In the genomic region with DNA sequence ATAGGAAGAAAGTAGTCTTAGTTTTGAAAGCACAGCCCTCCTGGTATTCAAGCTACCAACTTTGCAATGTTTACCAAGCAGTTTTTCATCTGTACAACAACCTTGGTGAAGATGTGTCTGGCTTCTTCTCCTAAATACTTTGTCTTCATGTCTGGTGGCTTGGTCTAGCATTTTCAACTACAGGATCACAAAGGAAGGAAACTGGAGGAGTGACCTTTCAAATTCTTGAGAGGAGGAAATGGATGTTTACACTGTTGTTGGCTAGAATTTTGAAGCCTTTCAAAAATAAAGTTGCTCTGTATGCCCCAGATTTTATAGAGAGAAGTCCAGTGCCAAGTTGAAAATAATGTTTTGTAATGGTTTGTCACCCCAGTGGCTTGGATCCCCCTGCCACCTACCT, we compare ENCODE assay signal across 15 cellular contexts. TPM values are rescaled to one million over a fixed set of nuclear protein-coding genes. Genes with fewer than 3 reads are reported as not detected.
DNase-seq lines count a peak whose midpoint lies in the region; ATAC-seq, FAIRE-seq and TF ChIP-seq lines count a peak whose summit lies in the region.
"Had no signal": no experiment of that assay in that cellular context is flagged by ENCODE, and none has a peak within 500 bp of the region (broad histone marks: within the 10 kb centered on the region; RNA-seq: fewer than 3 reads in every experiment).

No MANE protein-coding gene starts in this region.

- TF ChIP-seq EP300 in stomach (IDR thresholded peaks at IDR 0.05): no peak

- H3K9me3 Mint-ChIP-seq in activated T-cell treated with anti-CD3 and anti-CD28 coated beads, Interleukin-2, amount 50 U/mL, for 24 hours: peaks cover 2% of the 10 kb centered on the region
- H3K9me3 Mint-ChIP-seq in activated T-cell treated with anti-CD3 and anti-CD28 coated beads, Interleukin-2, amount 50 U/mL, for 4 hours: peaks cover 7% of the 10 kb centered on the region

- H2AFZ ChIP-seq in PC-3 (ENCODE audit: low read length): no peak overlapping the region

- H3K27me3 ChIP-seq in PC-3 (ENCODE audit: low read length) (no peaks in the 10 kb centered on the region), stomach (no peaks in the 10 kb centered on the region)
- H3K27me3 ChIP-seq: MG63 had no signal

- no peaks in the 10 kb centered on the region for H3K27me3 Mint-ChIP-seq in activated T-cell treated with anti-CD3 and anti-CD28 coated beads, Interleukin-2, amount 50 U/mL, for 24 hours
- no peaks in the 10 kb centered on the region for H3K27me3 Mint-ChIP-seq in activated T-cell treated with anti-CD3 and anti-CD28 coated beads, Interleukin-2, amount 50 U/mL, for 4 hours (ENCODE audit: low read depth)

- no peaks in the 10 kb centered on the region for H3F3A ChIP-seq in PC-3 (ENCODE audit: low read length, unreplicated experiment)

- H3K9me2 ChIP-seq in PC-3 (replicated peaks; ENCODE audit: low read length): 0 out of 2 replicates have a peak, but pooled peaks cover 3% of the 10 kb centered on the region

- FAIRE-seq in urothelium cell line (lab: Jason Lieb, UNC): no peak

- no peak for DNase-seq in activated T-cell treated with anti-CD3 and anti-CD28 coated beads, Interleukin-2, amount 50 U/mL, for 24 hours
- DNase-seq in activated T-cell treated with anti-CD3 and anti-CD28 coated beads, Interleukin-2, amount 50 U/mL, for 4 hours: no peak
- DNase-seq in PC-3 (no peak), fibroblast of pulmonary artery (ENCODE audit: low read depth) (peak; percentile 63), stomach (no peak), head of caudate nucleus (no peak), urothelium cell line (ENCODE audit: low spot score) (no peak)
- DNase-seq: effector memory CD4-positive, alpha-beta T cell; GOT3; left colon; MG63; NCI-H2171; nucleus accumbens had no signal

- no peaks in the 10 kb centered on the region for H4K20me1 ChIP-seq in PC-3 (ENCODE audit: low read length)

- H3K4me2 ChIP-seq in PC-3 (ENCODE audit: low read length): no peak overlapping the region

- intact Hi-C loops in PC-3 (cut with micrococcal nuclease) (loop anchor here (10.0 kb wide), 1 partner anchor 1643 kb away; no protein-coding TSS in a partner anchor), stomach (cut with DNase I; ENCODE audit: low total_unique reads) (no loop called here), head of caudate nucleus (cut with DNase I) (no loop called here)

- peaks cover 74% of the 10 kb centered on the region for H3K79me2 ChIP-seq in PC-3 (ENCODE audit: low read length)

- no peak overlapping the region for H3K9ac ChIP-seq in PC-3 (ENCODE audit: low read length)

- H3K4me1 Mint-ChIP-seq in activated T-cell treated with anti-CD3 and anti-CD28 coated beads, Interleukin-2, amount 50 U/mL, for 24 hours (ENCODE audit: low read depth): peaks cover 37% of the 10 kb centered on the region
- H3K4me1 Mint-ChIP-seq in activated T-cell treated with anti-CD3 and anti-CD28 coated beads, Interleukin-2, amount 50 U/mL, for 4 hours (ENCODE audit: low read depth): peaks cover 38% of the 10 kb centered on the region

- no peak overlapping the region for H3K27ac ChIP-seq in PC-3 (ENCODE audit: low read length)
- H3K27ac ChIP-seq in stomach: peak overlapping the region in 3 of 5 donors; percentile 2 to 61 (median 5)

- TF ChIP-seq CTCF in PC-3 (conservative IDR thresholded peaks at IDR 0.05; ENCODE audit: low read depth, low read length) (no peak), fibroblast of pulmonary artery (IDR thresholded peaks at IDR 0.05; ENCODE audit: low read length, missing control alignments) (no peak), stomach (IDR thresholded peaks at IDR 0.05) (no peak)

- no TSS peak for BruUV-seq in PC-3 (replicated peaks; lab: Mats Ljungman, UMichigan)

- peak overlapping the region; percentile 79 for H3K27ac Mint-ChIP-seq in activated T-cell treated with anti-CD3 and anti-CD28 coated beads, Interleukin-2, amount 50 U/mL, for 24 hours
- H3K27ac Mint-ChIP-seq: T-helper 2 cell treated with Interferon-gamma antibody and Interleukin-4, amounts not matched to agents 5 μg/mL and 100 μg/mL, for 36 hours had no signal

- H3K36me3 ChIP-seq in PC-3 (ENCODE audit: low read depth, low read length): no peaks in the 10 kb centered on the region
- H3K36me3 ChIP-seq in stomach: no peaks in the 10 kb centered on the region
- H3K36me3 ChIP-seq: MG63 had no signal

- CTCF ChIA-PET in PC-3 (lab: Charles Lee): interaction anchor here (0.6 kb wide), 1 partner anchor 89 kb away, joined by 3 read pairs; no protein-coding TSS in a partner anchor

- no peak overlapping the region for H3K4me3 ChIP-seq in PC-3 (ENCODE audit: low read length)
- H3K4me3 ChIP-seq in fibroblast of pulmonary artery (replicated peaks; ENCODE audit: low read depth, low read length): no peak overlapping the region
- no peak overlapping the region for H3K4me3 ChIP-seq in stomach
- H3K4me3 ChIP-seq: MG63 had no signal

- ATAC-seq in activated T-cell treated with anti-CD3 and anti-CD28 coated beads, Interleukin-2, amount 50 U/mL, for 4 hours: no peak
- peak; percentile 73 for ATAC-seq in PC-3
- ATAC-seq in HG03159 (IDR thresholded peaks at IDR 0.05; ENCODE audit: unreplicated experiment): no peak
- ATAC-seq: left colon had no signal

- POLR2A ChIA-PET in PC-3 (lab: Charles Lee; ENCODE audit: unreplicated experiment): no interaction called here

- no peak overlapping the region for H3K4me3 Mint-ChIP-seq in activated T-cell treated with anti-CD3 and anti-CD28 coated beads, Interleukin-2, amount 50 U/mL, for 24 hours
- no peak overlapping the region for H3K4me3 Mint-ChIP-seq in activated T-cell treated with anti-CD3 and anti-CD28 coated beads, Interleukin-2, amount 50 U/mL, for 4 hours
- H3K4me3 Mint-ChIP-seq: T-helper 2 cell treated with Interferon-gamma antibody and Interleukin-4, amounts not matched to agents 5 μg/mL and 100 μg/mL, for 36 hours had no signal

- H3K9me3 ChIP-seq in PC-3 (ENCODE audit: low read length) (no peaks in the 10 kb centered on the region), stomach (no peaks in the 10 kb centered on the region)
- H3K9me3 ChIP-seq: MG63 had no signal

- H3K4me1 ChIP-seq in PC-3 (ENCODE audit: insufficient read depth, low read length) (peaks cover 10% of the 10 kb centered on the region; the same call in 1 of the 2 replicates), stomach (peaks cover 0 to 18% (median 9%) of the 10 kb centered on the region in 4 donors)

- no peak for TF ChIP-seq POLR2A in stomach (IDR thresholded peaks at IDR 0.05)

- peaks cover 23% of the 10 kb centered on the region for H3K36me3 Mint-ChIP-seq in activated T-cell treated with anti-CD3 and anti-CD28 coated beads, Interleukin-2, amount 50 U/mL, for 24 hours (ENCODE audit: low read depth)
- H3K36me3 Mint-ChIP-seq in activated T-cell treated with anti-CD3 and anti-CD28 coated beads, Interleukin-2, amount 50 U/mL, for 4 hours (ENCODE audit: insufficient read depth): peaks cover 15% of the 10 kb centered on the region

RNA-seq across cellular contexts. Expression of a gene that starts 16.3 kb away (rescaled TPM):
- 10 to 100 TPM; 50.9 to 56.2 (median 55.7) TPM for total RNA-seq in activated T-cell treated with anti-CD3 and anti-CD28 coated beads, Interleukin-2, amount 50 U/mL, for 4 hours
- total RNA-seq in PC-3 (2014; rRNA removed) (90.0 and 153 TPM in 2 replicates), stomach (100 to 1,000 TPM in 4 of 5 donors, 10 to 100 TPM in 1; 27.4 to 322 (median 218) TPM)
- 10 to 100 TPM; 37.4 to 66.5 (median 39.1) TPM for polyA plus RNA-seq in stomach
